Comparison of ENCODE assay signal across 8 cellular contexts in genomic region chr7:143299840-143300239, GRCh38. TPM values are rescaled to one million over a fixed set of nuclear protein-coding genes. Genes with fewer than 3 reads are reported as not detected.
DNase-seq lines count a peak whose midpoint lies in the region; ATAC-seq, FAIRE-seq and TF ChIP-seq lines count a peak whose summit lies in the region.

No MANE protein-coding gene starts in this region.

- no peak for ATAC-seq in HG03457 (IDR thresholded peaks at IDR 0.05; ENCODE audit: unreplicated experiment)

- no peaks in the 10 kb centered on the region for H3K9me3 Mint-ChIP-seq in activated naive CD4-positive, alpha-beta T cell treated with anti-CD3 and anti-CD28 coated beads, Interleukin-2, amount 50 U/mL, for 24 hours

- H3K4me3 ChIP-seq in keratinocyte (ENCODE audit: control insufficient read depth in 2 of 3, extremely low read depth in 1 of 3, insufficient read depth in 2 of 3, low read depth in 1 of 3, low read length in 3 of 3): no peak overlapping the region

- H3K27ac Mint-ChIP-seq in activated naive CD4-positive, alpha-beta T cell treated with anti-CD3 and anti-CD28 coated beads, Interleukin-2, amount 50 U/mL, for 24 hours: peak overlapping the region; percentile 66

- no peaks in the 10 kb centered on the region for H3K27me3 Mint-ChIP-seq in activated naive CD4-positive, alpha-beta T cell treated with anti-CD3 and anti-CD28 coated beads, Interleukin-2, amount 50 U/mL, for 24 hours

- H3K9me3 ChIP-seq in keratinocyte (ENCODE audit: control insufficient read depth, low read depth, low read length): no peaks in the 10 kb centered on the region

- dilution Hi-C loops in keratinocyte (cut with MboI; ENCODE audit: extremely low pct_ligation_motif_present, low sequenced_read_pairs): no loop called here

- H2AFZ ChIP-seq in keratinocyte (ENCODE audit: control insufficient read depth, low read length): no peak overlapping the region

- no peak overlapping the region for H3K4me3 Mint-ChIP-seq in activated naive CD4-positive, alpha-beta T cell treated with anti-CD3 and anti-CD28 coated beads, Interleukin-2, amount 50 U/mL, for 24 hours

- no peaks in the 10 kb centered on the region for H4K20me1 ChIP-seq in keratinocyte (ENCODE audit: control insufficient read depth, extremely low read depth, insufficient read depth, low read length)

- H3K4me1 ChIP-seq in keratinocyte (ENCODE audit: control insufficient read depth, extremely low read depth, insufficient read depth, low read length): peaks cover 7% of the 10 kb centered on the region

- no peaks in the 10 kb centered on the region for H3K9me1 ChIP-seq in keratinocyte (ENCODE audit: control insufficient read depth, extremely low read depth, insufficient read depth, low read length)

- no peaks in the 10 kb centered on the region for H3K27me3 ChIP-seq in keratinocyte (ENCODE audit: control insufficient read depth, extremely low read depth, insufficient read depth, low read length)

- peaks cover 45% of the 10 kb centered on the region for H3K4me1 Mint-ChIP-seq in activated naive CD4-positive, alpha-beta T cell treated with anti-CD3 and anti-CD28 coated beads, Interleukin-2, amount 50 U/mL, for 24 hours

- peaks cover 32 to 46% of the 10 kb centered on the region in 2 experiments for H3K36me3 ChIP-seq in keratinocyte (ENCODE audit: control insufficient read depth in 2 of 2, extremely low read depth in 1 of 2, insufficient read depth in 2 of 2, low read length in 2 of 2)

- no peaks in the 10 kb centered on the region for H3K79me2 ChIP-seq in keratinocyte (ENCODE audit: control insufficient read depth, insufficient read depth, low read length)

- no peak overlapping the region for H3K27ac ChIP-seq in keratinocyte (ENCODE audit: control insufficient read depth, insufficient read depth, low read length)

- TF ChIP-seq CTCF in keratinocyte (optimal IDR thresholded peaks at IDR 0.05 in 1 of 3, IDR thresholded peaks at IDR 0.05 in 1 of 3, conservative IDR thresholded peaks at IDR 0.05 in 1 of 3; ENCODE audit: extremely low read depth in 1 of 3, insufficient read depth in 2 of 3, low read length in 3 of 3): peak; percentile 67 to 87 (median 77)

- H3K36me3 Mint-ChIP-seq in activated naive CD4-positive, alpha-beta T cell treated with anti-CD3 and anti-CD28 coated beads, Interleukin-2, amount 50 U/mL, for 24 hours: peaks cover 30% of the 10 kb centered on the region

- DNase-seq in activated gamma-delta T cell treated with Interleukin-2 at 50 U/mL for 16 hours (peak; percentile 63), activated gamma-delta T cell (lab: John Stamatoyannopoulos, UW) (no peak), RPMI8226 (peak; percentile 39), keratinocyte (ENCODE audit: low read depth, low spot score) (no peak), cortex of kidney (lab: John Stamatoyannopoulos, UW) (no peak)
- DNase-seq in stimulated activated CD8-positive, alpha-beta memory T cell treated with anti-CD3 and anti-CD28 coated beads, Interleukin-15, amount 100 ng/mL, for 4 hours (ENCODE audit: low read depth in 2 of 2): peak; percentile 17 to 39

- no peak for FAIRE-seq in keratinocyte (lab: Jason Lieb, UNC)

- H3K9ac ChIP-seq in keratinocyte (ENCODE audit: control insufficient read depth, extremely low read depth, insufficient read depth, low read length): no peak overlapping the region

- no peak overlapping the region for H3K4me2 ChIP-seq in keratinocyte (ENCODE audit: control insufficient read depth, extremely low read depth, insufficient read depth, low read depth, low read length)

RNA-seq across cellular contexts. Expression of gene CASP2, which starts 11.7 kb away (rescaled TPM):
- 9.1 to 21.9 TPM (median 12.8 TPM) in 3 replicates for polyA plus RNA-seq in keratinocyte
- 4.7 TPM for polyA plus RNA-seq in keratinocyte (2011; ENCODE audit: low read depth)
- polyA plus RNA-seq in keratinocyte (2011; cell fraction: cytosol; rRNA removed): 9.0 and 14.3 TPM in 2 replicates
- polyA plus RNA-seq in keratinocyte (2011; cell fraction: nucleus; rRNA removed): 21.7 and 22.2 TPM in 2 replicates
- polyA plus RNA-seq in keratinocyte (2012; ENCODE audit: low replicate concordance): 8.5 and 14.1 TPM in 2 replicates
- 33.4 to 63.5 TPM (median 36.7 TPM) in 3 replicates for polyA minus RNA-seq in keratinocyte
- 16.9 TPM for polyA minus RNA-seq in keratinocyte (2011; cell fraction: cytosol; rRNA and poly(A)+ RNA removed)
- polyA minus RNA-seq in keratinocyte (2011; cell fraction: nucleus; rRNA and poly(A)+ RNA removed): 13.6 and 24.3 TPM in 2 replicates

RNA-seq across cellular contexts. Expression of gene TMEM139, which starts 15.1 kb away (rescaled TPM):
- polyA plus RNA-seq in keratinocyte: 20.9 to 25.1 TPM (median 22.3 TPM) in 3 replicates
- 4.0 TPM for polyA plus RNA-seq in keratinocyte (2011; ENCODE audit: low read depth)
- 22.0 and 23.8 TPM in 2 replicates for polyA plus RNA-seq in keratinocyte (2011; cell fraction: cytosol; rRNA removed)
- polyA plus RNA-seq in keratinocyte (2011; cell fraction: nucleus; rRNA removed): 37.2 and 39.2 TPM in 2 replicates
- 11.3 and 14.1 TPM in 2 replicates for polyA plus RNA-seq in keratinocyte (2012; ENCODE audit: low replicate concordance)
- 5.6 to 10.7 TPM (median 8.9 TPM) in 3 replicates for polyA minus RNA-seq in keratinocyte
- 2.9 TPM for polyA minus RNA-seq in keratinocyte (2011; cell fraction: cytosol; rRNA and poly(A)+ RNA removed)
- polyA minus RNA-seq in keratinocyte (2011; cell fraction: nucleus; rRNA and poly(A)+ RNA removed): 8.2 and 13.0 TPM in 2 replicates

RNA-seq across cellular contexts. Expression of gene CLCN1, which starts 16.1 kb away (rescaled TPM):
- polyA plus RNA-seq in keratinocyte: 0.03 to 0.05 TPM in 2 of 3 replicates, not detected in the other
- polyA plus RNA-seq in keratinocyte (2011; ENCODE audit: low read depth): not detected
- not detected in 2 replicates for polyA plus RNA-seq in keratinocyte (2011; cell fraction: cytosol; rRNA removed)
- 0.05 TPM in 2 replicates for polyA plus RNA-seq in keratinocyte (2011; cell fraction: nucleus; rRNA removed)
- polyA plus RNA-seq in keratinocyte (2012; ENCODE audit: low replicate concordance): 0.08 TPM in 1 of 2 replicates, not detected in the other
- polyA minus RNA-seq in keratinocyte: 0.43 TPM in 1 of 3 replicates, not detected in the others
- polyA minus RNA-seq in keratinocyte (2011; cell fraction: cytosol; rRNA and poly(A)+ RNA removed): not detected
- not detected in 2 replicates for polyA minus RNA-seq in keratinocyte (2011; cell fraction: nucleus; rRNA and poly(A)+ RNA removed)

RNA-seq across cellular contexts. Expression of gene GSTK1, which starts 36.6 kb away (rescaled TPM):
- 133 to 171 TPM (median 157 TPM) in 3 replicates for polyA plus RNA-seq in keratinocyte
- 80.0 TPM for polyA plus RNA-seq in keratinocyte (2011; ENCODE audit: low read depth)
- 123 and 129 TPM in 2 replicates for polyA plus RNA-seq in keratinocyte (2011; cell fraction: cytosol; rRNA removed)
- 297 and 314 TPM in 2 replicates for polyA plus RNA-seq in keratinocyte (2011; cell fraction: nucleus; rRNA removed)
- 123 and 124 TPM in 2 replicates for polyA plus RNA-seq in keratinocyte (2012; ENCODE audit: low replicate concordance)
- 75.6 to 142 TPM (median 87.1 TPM) in 3 replicates for polyA minus RNA-seq in keratinocyte
- 86.7 TPM for polyA minus RNA-seq in keratinocyte (2011; cell fraction: cytosol; rRNA and poly(A)+ RNA removed)
- 45.4 and 55.6 TPM in 2 replicates for polyA minus RNA-seq in keratinocyte (2011; cell fraction: nucleus; rRNA and poly(A)+ RNA removed)

Comparison
In these comparisons a context has a peak if more than half of its experiments do, and no peak if none do; other contexts are left out.
1. DNase-seq: peak in activated gamma-delta T cell treated with Interleukin-2 at 50 U/mL for 16 hours (single experiment), RPMI8226 (single experiment) and stimulated activated CD8-positive, alpha-beta memory T cell treated with anti-CD3 and anti-CD28 coated beads, Interleukin-15, amount 100 ng/mL, for 4 hours (2 of 2); none in activated gamma-delta T cell (single experiment), keratinocyte (single experiment) and cortex of kidney (single experiment).